1 cellular context compared by ENCODE assay signal in the genomic region with DNA sequence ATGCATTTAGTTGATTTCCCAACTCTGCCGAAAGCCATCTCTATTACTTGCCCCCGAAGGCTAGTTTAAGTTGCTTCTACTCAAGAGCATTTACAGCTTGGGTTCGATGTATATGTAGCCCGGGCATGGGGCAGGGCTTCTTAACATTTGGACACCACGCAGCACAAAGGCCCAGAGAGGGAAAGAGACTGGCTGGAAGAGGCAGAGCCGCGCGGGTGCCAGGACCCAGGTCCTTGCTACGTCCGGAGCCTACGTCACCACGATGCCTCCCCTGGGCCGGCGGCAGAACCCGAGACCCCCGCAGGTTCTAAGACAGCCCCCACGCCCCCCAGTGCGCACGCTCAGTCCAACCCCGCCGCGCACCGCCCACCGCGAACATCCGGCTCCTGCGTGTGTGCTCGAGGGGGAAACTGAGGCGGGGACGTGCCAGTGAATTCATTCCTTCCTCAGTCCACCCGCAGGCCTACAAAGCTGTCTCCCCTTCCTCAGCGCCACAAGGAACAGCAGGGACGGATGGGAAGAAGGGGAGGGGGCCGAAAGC.
TF ChIP-seq lines count a peak whose summit lies in the region.

No MANE protein-coding gene starts in this region.

TF ChIP-seq in GM23338, 12 proteins besides CTCF, POLR2A, EP300 and RAD21 (continued from another document):
- no peak for TF ChIP-seq ZNF462 (CRISPR knock-in tag; IDR thresholded peaks at IDR 0.05)
- TF ChIP-seq STAT1 (IDR thresholded peaks at IDR 0.05; ENCODE audit: unreplicated experiment) = no peak
- no peak for TF ChIP-seq ZNF114 (CRISPR knock-in tag; IDR thresholded peaks at IDR 0.05)
- TF ChIP-seq, protein P1, sequence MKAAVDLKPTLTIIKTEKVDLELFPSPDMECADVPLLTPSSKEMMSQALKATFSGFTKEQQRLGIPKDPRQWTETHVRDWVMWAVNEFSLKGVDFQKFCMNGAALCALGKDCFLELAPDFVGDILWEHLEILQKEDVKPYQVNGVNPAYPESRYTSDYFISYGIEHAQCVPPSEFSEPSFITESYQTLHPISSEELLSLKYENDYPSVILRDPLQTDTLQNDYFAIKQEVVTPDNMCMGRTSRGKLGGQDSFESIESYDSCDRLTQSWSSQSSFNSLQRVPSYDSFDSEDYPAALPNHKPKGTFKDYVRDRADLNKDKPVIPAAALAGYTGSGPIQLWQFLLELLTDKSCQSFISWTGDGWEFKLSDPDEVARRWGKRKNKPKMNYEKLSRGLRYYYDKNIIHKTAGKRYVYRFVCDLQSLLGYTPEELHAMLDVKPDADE (IDR thresholded peaks at IDR 0.05) = no peak
- TF ChIP-seq NANOG (IDR thresholded peaks at IDR 0.05; ENCODE audit: borderline replicate concordance) = no peak
- no peak for TF ChIP-seq ZNF331 (CRISPR knock-in tag; IDR thresholded peaks at IDR 0.05; ENCODE audit: low read depth)
- no peak for TF ChIP-seq EZH2 (IDR thresholded peaks at IDR 0.05; ENCODE audit: low read depth, unreplicated experiment)
